ENCODE assay signal across 17 cellular contexts in the genomic region with DNA sequence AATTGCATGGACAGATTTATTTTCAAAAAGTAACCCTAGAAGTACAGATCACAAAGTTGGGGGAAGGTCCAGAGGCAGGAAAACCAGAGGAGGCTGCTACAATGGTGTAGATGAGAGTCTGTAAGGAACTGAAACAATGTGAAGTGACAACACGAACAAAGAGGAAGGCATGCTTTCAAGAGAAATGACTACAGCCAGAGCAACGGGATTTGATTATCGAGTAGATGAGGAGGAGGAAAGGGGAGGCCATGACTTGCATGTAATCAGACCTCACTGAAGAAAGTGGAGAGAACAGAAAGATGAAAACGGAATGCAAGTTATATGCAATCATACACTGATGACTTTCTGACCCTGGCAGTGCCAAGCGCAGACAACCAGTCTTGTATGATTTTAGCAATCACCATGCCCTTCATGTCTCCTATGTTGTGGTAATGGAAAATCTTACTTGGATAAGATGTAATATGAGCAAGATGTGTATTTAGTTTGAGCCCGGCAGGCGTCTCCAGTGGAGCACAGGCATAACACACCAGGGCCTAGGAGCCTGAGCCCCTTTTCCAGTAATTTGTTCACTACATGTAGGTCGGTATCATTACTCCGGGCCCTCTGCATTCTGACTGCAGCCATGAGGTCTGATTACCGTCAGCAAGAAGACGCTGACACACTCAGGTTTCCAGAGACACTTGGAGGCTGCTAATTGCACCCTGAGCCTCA. TPM values are rescaled to one million over a fixed set of nuclear protein-coding genes. Genes with fewer than 3 reads are reported as not detected.
DNase-seq lines count a peak whose midpoint lies in the region; ATAC-seq, FAIRE-seq and TF ChIP-seq lines count a peak whose summit lies in the region.
"Had no signal": no experiment of that assay in that cellular context is flagged by ENCODE, and none has a peak within 500 bp of the region (broad histone marks: within the 10 kb centered on the region; RNA-seq: fewer than 3 reads in every experiment).

No MANE protein-coding gene starts in this region.

- H3K9me3 ChIP-seq in endothelial cell of umbilical vein (replicated peaks; ENCODE audit: control insufficient read depth, insufficient read depth, low read length) (no peaks in the 10 kb centered on the region), smooth muscle cell (replicated peaks; ENCODE audit: low read depth) (no peaks in the 10 kb centered on the region)
- H3K9me3 ChIP-seq: lower lobe of right lung, prostate gland, thyroid gland had no signal

- intact Hi-C loops in endothelial cell of umbilical vein (cut with micrococcal nuclease), result no loop called here

- peaks cover 22% of the 10 kb centered on the region for H3F3A ChIP-seq in smooth muscle cell (ENCODE audit: low read depth)

- H3K4me3 ChIP-seq in endothelial cell of umbilical vein (replicated peaks in 1 of 3; ENCODE audit: insufficient read depth in 1 of 3, low read depth in 1 of 3, low read length in 3 of 3) (no peak overlapping the region), smooth muscle cell (no peak overlapping the region)
- H3K4me3 ChIP-seq: lower lobe of right lung, prostate gland, thyroid gland had no signal

- FAIRE-seq in endothelial cell of umbilical vein (lab: Jason Lieb, UNC), result peak; percentile 43
- FAIRE-seq: GM18507 had no signal

- POLR2A ChIA-PET in endothelial cell of umbilical vein (lab: Charles Lee), result no interaction called here

- H4K20me1 ChIP-seq in endothelial cell of umbilical vein (replicated peaks; ENCODE audit: control insufficient read depth, extremely low read depth, insufficient read depth, low read length), result no peaks in the 10 kb centered on the region
- no peaks in the 10 kb centered on the region for H4K20me1 ChIP-seq in smooth muscle cell (ENCODE audit: low read depth)

- H3K79me2 ChIP-seq in endothelial cell of umbilical vein (ENCODE audit: control insufficient read depth, insufficient read depth, low read length) (no peaks in the 10 kb centered on the region), smooth muscle cell (ENCODE audit: low read depth) (no peaks in the 10 kb centered on the region)

- no peaks in the 10 kb centered on the region for H3K36me3 ChIP-seq in endothelial cell of umbilical vein (ENCODE audit: control insufficient read depth in 2 of 2, extremely low read depth in 1 of 2, insufficient read depth in 2 of 2, low read length in 2 of 2)
- H3K36me3 ChIP-seq in smooth muscle cell (ENCODE audit: low read depth), result no peaks in the 10 kb centered on the region
- H3K36me3 ChIP-seq: lower lobe of right lung, prostate gland, thyroid gland had no signal

- DNase-seq in activated T-cell treated with anti-CD3 and anti-CD28 coated beads, Interleukin-2, amount 50 U/mL, for 24 hours, result no peak
- no peak for DNase-seq in activated T-cell treated with anti-CD3 and anti-CD28 coated beads, Interleukin-2, amount 50 U/mL, for 1 hour
- DNase-seq in OCI-M1 (lab: John Stamatoyannopoulos, UW) (peak; percentile 38), endothelial cell of umbilical vein (ENCODE audit: low read depth, low spot score) (no peak), smooth muscle cell (lab: John Stamatoyannopoulos, UW; ENCODE audit: unreplicated experiment) (no peak), putamen (ENCODE audit: low spot score) (no peak), HK-2 (ENCODE audit: unreplicated experiment) (no peak)
- DNase-seq: activated CD4-positive, alpha-beta T cell treated with anti-CD3 and anti-CD28 coated beads for 1 hour; dermis blood vessel endothelial cell; lower lobe of right lung; NCI-H446; thyroid gland had no signal

- H3K4me1 Mint-ChIP-seq in activated T-cell treated with anti-CD3 and anti-CD28 coated beads, Interleukin-2, amount 50 U/mL, for 24 hours (ENCODE audit: low read depth), result peaks cover 63% of the 10 kb centered on the region

- no TSS peak for BruUV-seq in endothelial cell of umbilical vein (replicated peaks; lab: Mats Ljungman, UMichigan)

- H3K27ac ChIP-seq in endothelial cell of umbilical vein (ENCODE audit: insufficient read depth, low read depth, low read length) (peak overlapping the region; percentile 42), smooth muscle cell (ENCODE audit: low read depth) (peak overlapping the region; percentile 75)
- H3K27ac ChIP-seq: lower lobe of right lung, prostate gland had no signal

- H3K27ac Mint-ChIP-seq in activated T-cell treated with anti-CD3 and anti-CD28 coated beads, Interleukin-2, amount 50 U/mL, for 24 hours, result peak overlapping the region; percentile 91

- 45% methylated on average over 11 of the region's 11 CpGs for WGBS in smooth muscle cell (ENCODE audit: low lambda C conversion rate)

- no peaks in the 10 kb centered on the region for H3K27me3 Mint-ChIP-seq in activated T-cell treated with anti-CD3 and anti-CD28 coated beads, Interleukin-2, amount 50 U/mL, for 24 hours

- no peak overlapping the region for H3K4me3 Mint-ChIP-seq in activated T-cell treated with anti-CD3 and anti-CD28 coated beads, Interleukin-2, amount 50 U/mL, for 24 hours

- peaks cover 32% of the 10 kb centered on the region for H3K36me3 Mint-ChIP-seq in activated T-cell treated with anti-CD3 and anti-CD28 coated beads, Interleukin-2, amount 50 U/mL, for 24 hours (ENCODE audit: low read depth)

- peaks cover 38% of the 10 kb centered on the region for H3K4me1 ChIP-seq in endothelial cell of umbilical vein (ENCODE audit: control insufficient read depth, extremely low read depth, insufficient read depth, low read length)
- H3K4me1 ChIP-seq in smooth muscle cell (ENCODE audit: low read depth), result peaks cover 11% of the 10 kb centered on the region
- H3K4me1 ChIP-seq: lower lobe of right lung, prostate gland had no signal

- H3K9ac ChIP-seq in endothelial cell of umbilical vein (replicated peaks; ENCODE audit: extremely low read depth, insufficient read depth, low read length), result no peak overlapping the region
- H3K9ac ChIP-seq in smooth muscle cell (ENCODE audit: low read depth), result no peak overlapping the region

- no peaks in the 10 kb centered on the region for H3K9me1 ChIP-seq in endothelial cell of umbilical vein (replicated peaks; ENCODE audit: control insufficient read depth, extremely low read depth, insufficient read depth, low read length)

- H2AFZ ChIP-seq in endothelial cell of umbilical vein (ENCODE audit: low read depth, low read length) (no peak overlapping the region), smooth muscle cell (ENCODE audit: low read depth) (no peak overlapping the region)

- H3K27me3 ChIP-seq in endothelial cell of umbilical vein (ENCODE audit: control insufficient read depth in 2 of 2, insufficient read depth in 2 of 2, low read length in 2 of 2) (no peaks in the 10 kb centered on the region), smooth muscle cell (ENCODE audit: low read depth) (no peaks in the 10 kb centered on the region)
- H3K27me3 ChIP-seq: thyroid gland had no signal

- CTCF ChIA-PET in endothelial cell of umbilical vein (lab: Charles Lee), result interaction anchor here (1.5 to 8.1 kb wide), 3 partner anchors 14 to 113 kb away, joined by 4 to 182 read pairs (median 5); no protein-coding TSS in a partner anchor

- TF ChIP-seq POLR2A in endothelial cell of umbilical vein (IDR thresholded peaks at IDR 0.05; ENCODE audit: low read depth, low read length), result no peak

- TF ChIP-seq CTCF in endothelial cell of umbilical vein (IDR thresholded peaks at IDR 0.05; ENCODE audit: extremely low read depth in 1 of 2, insufficient read depth in 1 of 2, low read depth in 1 of 2, low read length in 2 of 2) (no peak), smooth muscle cell (IDR thresholded peaks at IDR 0.05; ENCODE audit: borderline replicate concordance, insufficient read depth, poor library complexity, severe bottlenecking) (no peak)

- dilution Hi-C loops in endothelial cell of umbilical vein (cut with MboI; ENCODE audit: extremely low pct_ligation_motif_present, low sequenced_read_pairs), result no loop called here

- H3K4me2 ChIP-seq in endothelial cell of umbilical vein (ENCODE audit: insufficient read depth, low read length), result no peak overlapping the region
- peak overlapping the region; percentile 59 for H3K4me2 ChIP-seq in smooth muscle cell

- no peaks in the 10 kb centered on the region for H3K9me3 Mint-ChIP-seq in activated T-cell treated with anti-CD3 and anti-CD28 coated beads, Interleukin-2, amount 50 U/mL, for 24 hours

- ATAC-seq in GM19467 (IDR thresholded peaks at IDR 0.05; ENCODE audit: unreplicated experiment), result no peak

RNA-seq across cellular contexts. Expression of a gene that starts 34.0 kb away (rescaled TPM):
- total RNA-seq in endothelial cell of umbilical vein (not detected in 2 replicates), smooth muscle cell (0.27 and 0.49 TPM in 2 replicates)
- polyA plus RNA-seq in endothelial cell of umbilical vein (not detected in 2 replicates), smooth muscle cell (0.05 TPM in 1 of 2 replicates, not detected in the other)
- polyA plus RNA-seq in endothelial cell of umbilical vein (2011; cell fraction: cytosol; rRNA removed), result not detected in 2 replicates
- polyA plus RNA-seq in endothelial cell of umbilical vein (2011; cell fraction: nucleus; rRNA removed), result not detected in 2 replicates
- polyA plus RNA-seq in endothelial cell of umbilical vein (2012), result not detected in 2 replicates
- not detected in 2 replicates for polyA minus RNA-seq in endothelial cell of umbilical vein
- not detected for polyA minus RNA-seq in endothelial cell of umbilical vein (2011; cell fraction: cytosol; rRNA and poly(A)+ RNA removed)
- not detected in 2 replicates for polyA minus RNA-seq in endothelial cell of umbilical vein (2011; cell fraction: nucleus; rRNA and poly(A)+ RNA removed)
- total RNA-seq: dermis blood vessel endothelial cell, lower lobe of right lung, SK-MEL-5, thyroid gland had no signal
- polyA plus RNA-seq: AG04450 had no signal

RNA-seq across cellular contexts. Expression of a gene that starts 41.6 kb away (rescaled TPM):
- total RNA-seq in endothelial cell of umbilical vein, result 124 and 153 TPM in 2 replicates
- 286 and 383 TPM in 2 replicates for polyA plus RNA-seq in endothelial cell of umbilical vein
- polyA plus RNA-seq in endothelial cell of umbilical vein (2011; cell fraction: cytosol; rRNA removed), result 212 and 219 TPM in 2 replicates
- 121 and 152 TPM in 2 replicates for polyA plus RNA-seq in endothelial cell of umbilical vein (2011; cell fraction: nucleus; rRNA removed)
- 128 and 134 TPM in 2 replicates for polyA plus RNA-seq in endothelial cell of umbilical vein (2012)
- 117 and 150 TPM in 2 replicates for polyA minus RNA-seq in endothelial cell of umbilical vein
- polyA minus RNA-seq in endothelial cell of umbilical vein (2011; cell fraction: cytosol; rRNA and poly(A)+ RNA removed), result 111 TPM
- polyA minus RNA-seq in endothelial cell of umbilical vein (2011; cell fraction: nucleus; rRNA and poly(A)+ RNA removed), result 22.6 and 26.3 TPM in 2 replicates
- total RNA-seq in smooth muscle cell, result 76.4 and 110 TPM in 2 replicates
- 179 and 251 TPM in 2 replicates for polyA plus RNA-seq in smooth muscle cell

RNA-seq across cellular contexts. Expression of a gene that starts 48.3 kb away (rescaled TPM):
- total RNA-seq in endothelial cell of umbilical vein (52.8 and 55.6 TPM in 2 replicates), smooth muscle cell (14.3 and 22.7 TPM in 2 replicates)
- polyA plus RNA-seq in endothelial cell of umbilical vein (35.1 and 43.2 TPM in 2 replicates), smooth muscle cell (43.7 and 44.7 TPM in 2 replicates)
- 25.2 and 33.9 TPM in 2 replicates for polyA plus RNA-seq in endothelial cell of umbilical vein (2011; cell fraction: cytosol; rRNA removed)
- 18.0 and 21.5 TPM in 2 replicates for polyA plus RNA-seq in endothelial cell of umbilical vein (2011; cell fraction: nucleus; rRNA removed)
- polyA plus RNA-seq in endothelial cell of umbilical vein (2012), result 31.8 and 52.0 TPM in 2 replicates
- 15.2 and 20.2 TPM in 2 replicates for polyA minus RNA-seq in endothelial cell of umbilical vein
- 19.6 TPM for polyA minus RNA-seq in endothelial cell of umbilical vein (2011; cell fraction: cytosol; rRNA and poly(A)+ RNA removed)
- 15.6 and 16.3 TPM in 2 replicates for polyA minus RNA-seq in endothelial cell of umbilical vein (2011; cell fraction: nucleus; rRNA and poly(A)+ RNA removed)
